28 cellular contexts compared by ENCODE assay signal in the genomic region with DNA sequence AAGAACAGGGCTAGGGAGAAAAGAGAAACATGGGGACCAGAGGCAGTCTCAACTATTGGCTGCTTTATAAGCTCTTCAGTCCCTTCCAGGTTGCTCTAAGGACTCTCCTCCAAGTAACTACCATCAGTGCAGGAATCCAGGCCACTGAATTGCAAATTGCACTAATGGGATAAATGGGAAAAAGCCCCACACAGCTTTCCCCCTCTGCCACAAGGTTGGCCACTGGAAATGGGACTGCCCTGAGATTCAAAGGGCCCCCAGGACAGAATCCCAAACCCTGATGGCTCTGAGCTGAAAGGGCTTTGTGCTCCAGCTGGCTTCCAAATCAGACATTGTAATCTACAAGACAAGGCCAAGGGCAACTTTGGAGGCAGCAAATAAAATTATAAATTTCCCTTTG.
"Had no signal": no experiment of that assay in that cellular context is flagged by ENCODE, and none has a peak within 500 bp of the region (broad histone marks: within the 10 kb centered on the region; RNA-seq: fewer than 3 reads in every experiment).

No MANE protein-coding gene starts in this region.

- H3K27ac Mint-ChIP-seq: stimulated activated effector memory CD8-positive, alpha-beta T cell treated with anti-CD3 and anti-CD28 coated beads, Interleukin-12 subunit alpha, Interleukin-12 subunit beta, amount 100 ng/mL, for 72 hours; stimulated activated memory B cell treated with anti-CD40 and anti-IgM and Interleukin-4, amounts not matched to agents 10 μg/mL and 1 μg/mL and 100 μg/mL, for 72 hours; stimulated activated naive B cell treated with anti-CD40 and anti-IgM and Interleukin-4, amounts not matched to agents 10 μg/mL and 1 μg/mL and 100 μg/mL, for 72 hours; stimulated activated naive CD8-positive, alpha-beta T cell treated with anti-CD3 and anti-CD28 coated beads, Interleukin-15, amount 100 ng/mL, for 72 hours; stimulated activated naive CD8-positive, alpha-beta T cell treated with anti-CD3 and anti-CD28 coated beads, Interleukin-15, Interleukin-2, amounts not matched to agents 100 ng/mL and 50 ng/mL, for 24 hours; type B pancreatic cell had no signal

- H3K4me3 ChIP-seq: stomach, suprapubic skin, testis, thoracic aorta, thyroid gland, tibial artery, tibial nerve, transverse colon, upper lobe of left lung, upper lobe of right lung, uterus, vagina had no signal

- H3K27me3 Mint-ChIP-seq: stimulated activated memory B cell treated with anti-CD40 and anti-IgM and Interleukin-4, amounts not matched to agents 10 μg/mL and 1 μg/mL and 100 μg/mL, for 72 hours; stimulated activated naive B cell treated with anti-CD40 and anti-IgM and Interleukin-4, amounts not matched to agents 10 μg/mL and 1 μg/mL and 100 μg/mL, for 72 hours; stimulated activated naive CD8-positive, alpha-beta T cell treated with anti-CD3 and anti-CD28 coated beads, Interleukin-15, amount 100 ng/mL, for 72 hours; stimulated activated naive CD8-positive, alpha-beta T cell treated with anti-CD3 and anti-CD28 coated beads, Interleukin-15, Interleukin-2, amounts not matched to agents 100 ng/mL and 50 ng/mL, for 24 hours; type B pancreatic cell had no signal

- DNase-seq: stimulated activated CD4-positive, alpha-beta T cell treated with anti-CD3 and anti-CD28 coated beads, Interleukin-2, amount 100 ng/mL, for 48 hours; stimulated activated CD4-positive, alpha-beta T cell treated with anti-CD3 and anti-CD28 coated beads, Interleukin-4, amount 100 ng/mL, for 1 hour; stimulated activated CD4-positive, alpha-beta T cell treated with anti-CD3 and anti-CD28 coated beads, Interleukin-4, amount 100 ng/mL, for 24 hours; stimulated activated CD4-positive, alpha-beta T cell treated with anti-CD3 and anti-CD28 coated beads, Interleukin-4, amount 100 ng/mL, for 4 hours; stimulated activated CD8-positive, alpha-beta memory T cell treated with anti-CD3 and anti-CD28 coated beads, Interleukin-4, amount 100 ng/mL, for 48 hours; stimulated activated naive B cell treated with anti-CD40 and anti-IgM and Interleukin-4, amounts not matched to agents 10 μg/mL and 1 μg/mL and 100 μg/mL, for 72 hours; stimulated activated naive CD4-positive, alpha-beta T cell; stimulated activated naive CD4-positive, alpha-beta T cell treated with Interleukin-2 at 50 U/mL for 16 hours; stimulated activated naive CD8-positive, alpha-beta T cell treated with anti-CD3 and anti-CD28 coated beads, Interleukin-15, amount 100 ng/mL, for 72 hours; stimulated activated naive CD8-positive, alpha-beta T cell treated with anti-CD3 and anti-CD28 coated beads, Interleukin-15, Interleukin-2, amounts not matched to agents 100 U/mL and 50 U/mL, for 24 hours; stomach; substantia nigra; testis; thyroid gland; tibial artery; transverse colon; trophoblast cell; upper lobe of left lung; upper lobe of right lung; uterus had no signal

- H3K4me1 ChIP-seq: stomach, testis, tibial artery, tibial nerve, transverse colon, upper lobe of left lung, upper lobe of right lung, uterus, vagina had no signal

- H3K36me3 Mint-ChIP-seq: stimulated activated effector memory CD8-positive, alpha-beta T cell treated with anti-CD3 and anti-CD28 coated beads, Interleukin-12 subunit alpha, Interleukin-12 subunit beta, amount 100 ng/mL, for 72 hours; stimulated activated memory B cell treated with anti-CD40 and anti-IgM and Interleukin-4, amounts not matched to agents 10 μg/mL and 1 μg/mL and 100 μg/mL, for 72 hours; stimulated activated naive B cell treated with anti-CD40 and anti-IgM and Interleukin-4, amounts not matched to agents 10 μg/mL and 1 μg/mL and 100 μg/mL, for 72 hours; type B pancreatic cell had no signal

- H3K4me3 Mint-ChIP-seq: stimulated activated effector memory CD8-positive, alpha-beta T cell treated with anti-CD3 and anti-CD28 coated beads, Interleukin-12 subunit alpha, Interleukin-12 subunit beta, amount 100 ng/mL, for 72 hours; stimulated activated memory B cell treated with anti-CD40 and anti-IgM and Interleukin-4, amounts not matched to agents 10 μg/mL and 1 μg/mL and 100 μg/mL, for 72 hours; stimulated activated naive B cell treated with anti-CD40 and anti-IgM and Interleukin-4, amounts not matched to agents 10 μg/mL and 1 μg/mL and 100 μg/mL, for 72 hours; stimulated activated naive CD8-positive, alpha-beta T cell treated with anti-CD3 and anti-CD28 coated beads, Interleukin-15, amount 100 ng/mL, for 72 hours; stimulated activated naive CD8-positive, alpha-beta T cell treated with anti-CD3 and anti-CD28 coated beads, Interleukin-15, Interleukin-2, amounts not matched to agents 100 ng/mL and 50 ng/mL, for 24 hours; type B pancreatic cell had no signal

- H3K27ac ChIP-seq: stomach, suprapubic skin, testis, thoracic aorta, thyroid gland, tibial artery, tibial nerve, transverse colon, upper lobe of left lung, upper lobe of right lung, uterus, vagina had no signal

- H3K4me1 Mint-ChIP-seq: stimulated activated effector memory CD8-positive, alpha-beta T cell treated with anti-CD3 and anti-CD28 coated beads, Interleukin-12 subunit alpha, Interleukin-12 subunit beta, amount 100 ng/mL, for 72 hours; stimulated activated memory B cell treated with anti-CD40 and anti-IgM and Interleukin-4, amounts not matched to agents 10 μg/mL and 1 μg/mL and 100 μg/mL, for 72 hours; stimulated activated naive B cell treated with anti-CD40 and anti-IgM and Interleukin-4, amounts not matched to agents 10 μg/mL and 1 μg/mL and 100 μg/mL, for 72 hours; stimulated activated naive CD8-positive, alpha-beta T cell treated with anti-CD3 and anti-CD28 coated beads, Interleukin-15, amount 100 ng/mL, for 72 hours had no signal

- H3K9me3 ChIP-seq: suprapubic skin, testis, thoracic aorta, thyroid gland, tibial artery, transverse colon, vagina had no signal

- H3K27me3 ChIP-seq: stomach, suprapubic skin, testis, thyroid gland, tibial artery, tibial nerve, transverse colon, upper lobe of left lung, upper lobe of right lung, uterus, vagina had no signal

- H3K36me3 ChIP-seq: stomach, suprapubic skin, thoracic aorta, thyroid gland, tibial artery, tibial nerve, transverse colon, upper lobe of left lung, upper lobe of right lung, uterus, vagina had no signal
